Comparison of ENCODE assay signal across 22 cellular contexts in genomic region chr16:75017670-75018525, GRCh38. TPM values are rescaled to one million over a fixed set of nuclear protein-coding genes. Genes with fewer than 3 reads are reported as not detected.
DNase-seq lines count a peak whose midpoint lies in the region; ATAC-seq and TF ChIP-seq lines count a peak whose summit lies in the region.
"Had no signal": no experiment of that assay in that cellular context is flagged by ENCODE, and none has a peak within 500 bp of the region (broad histone marks: within the 10 kb centered on the region; RNA-seq: fewer than 3 reads in every experiment).

No MANE protein-coding gene starts in this region.

- H3K36me3 ChIP-seq in gastrocnemius medialis, result no peaks in the 10 kb centered on the region
- H3K36me3 ChIP-seq: adrenal gland, pancreas, thoracic aorta had no signal

- H3K4me3 Mint-ChIP-seq in activated naive CD4-positive, alpha-beta T cell treated with anti-CD3 and anti-CD28 coated beads, Interleukin-2, amount 50 U/mL, for 24 hours, result no peak overlapping the region
- H3K4me3 Mint-ChIP-seq in activated naive CD4-positive, alpha-beta T cell treated with anti-CD3 and anti-CD28 coated beads, Interleukin-2, amount 10 ng/mL, durations not matched to agents 7 days and 5 days, result no peak overlapping the region
- H3K4me3 Mint-ChIP-seq in endothelial cell (ENCODE audit: unreplicated experiment), result no peak overlapping the region
- H3K4me3 Mint-ChIP-seq: activated CD4-positive, alpha-beta T cell treated with anti-CD3 and anti-CD28 coated beads, Interleukin-2, amount 10 ng/mL, durations not matched to agents 24 days and 14 days; naive B cell; stimulated activated effector memory CD8-positive, alpha-beta T cell treated with anti-CD3 and anti-CD28 coated beads, Interleukin-12 subunit alpha, Interleukin-12 subunit beta, amount 100 ng/mL, for 72 hours had no signal

- no peak for DNase-seq in activated naive CD4-positive, alpha-beta T cell treated with anti-CD3 and anti-CD28 coated beads, Interleukin-2, amount 10 ng/mL, durations not matched to agents 7 days and 5 days
- peak; percentile 39 for DNase-seq in NCI-H2227 (lab: John Stamatoyannopoulos, UW; ENCODE audit: unreplicated experiment)
- no peak for DNase-seq in endothelial cell (ENCODE audit: low spot score)
- no peak for DNase-seq in gastrocnemius medialis
- no peak for DNase-seq in left colon
- DNase-seq in Kasumi-1 (lab: John Stamatoyannopoulos, UW), result no peak
- DNase-seq: activated CD4-positive, alpha-beta T cell treated with anti-CD3 and anti-CD28 coated beads, Interleukin-2, amount 10 ng/mL, durations not matched to agents 24 days and 14 days; activated effector memory CD4-positive, alpha-beta T cell treated with Interleukin-2 at 50 U/mL for 16 hours; foreskin keratinocyte; islet precursor cell; mammary epithelial cell; naive B cell; NCI-H1436 treated with DMSO at 0.1 percent for 48 hours; NCI-H2171 treated with DMSO at 0.1 percent for 48 hours; NCI-H748 treated with DMSO at 0.1 percent for 48 hours; OCI-M1; pancreas had no signal

- peaks cover 10% of the 10 kb centered on the region for H3K36me3 Mint-ChIP-seq in activated naive CD4-positive, alpha-beta T cell treated with anti-CD3 and anti-CD28 coated beads, Interleukin-2, amount 50 U/mL, for 24 hours
- peaks cover 17% of the 10 kb centered on the region for H3K36me3 Mint-ChIP-seq in activated naive CD4-positive, alpha-beta T cell treated with anti-CD3 and anti-CD28 coated beads, Interleukin-2, amount 10 ng/mL, durations not matched to agents 7 days and 5 days
- H3K36me3 Mint-ChIP-seq in endothelial cell (ENCODE audit: low read depth, unreplicated experiment), result peaks cover 27% of the 10 kb centered on the region

- H3K9me3 ChIP-seq in gastrocnemius medialis, result no peaks in the 10 kb centered on the region
- H3K9me3 ChIP-seq: pancreas had no signal

- no peaks in the 10 kb centered on the region for H3K27me3 ChIP-seq in gastrocnemius medialis
- H3K27me3 ChIP-seq: adrenal gland, foreskin keratinocyte, pancreas had no signal

- no peak for TF ChIP-seq POLR2A in gastrocnemius medialis (IDR thresholded peaks at IDR 0.05)

- peak overlapping the region in 3 of 4 donors; percentile 34 to 63 (median 50) for H3K27ac ChIP-seq in gastrocnemius medialis
- H3K27ac ChIP-seq: adrenal gland, foreskin keratinocyte, pancreas, thoracic aorta had no signal

- no peaks in the 10 kb centered on the region for H3K27me3 Mint-ChIP-seq in activated naive CD4-positive, alpha-beta T cell treated with anti-CD3 and anti-CD28 coated beads, Interleukin-2, amount 50 U/mL, for 24 hours
- no peaks in the 10 kb centered on the region for H3K27me3 Mint-ChIP-seq in activated naive CD4-positive, alpha-beta T cell treated with anti-CD3 and anti-CD28 coated beads, Interleukin-2, amount 10 ng/mL, durations not matched to agents 7 days and 5 days
- H3K27me3 Mint-ChIP-seq in endothelial cell (ENCODE audit: unreplicated experiment), result peaks cover 6% of the 10 kb centered on the region
- H3K27me3 Mint-ChIP-seq: activated CD4-positive, alpha-beta T cell treated with anti-CD3 and anti-CD28 coated beads, Interleukin-2, amount 10 ng/mL, durations not matched to agents 24 days and 14 days; naive B cell had no signal

- H3K4me1 Mint-ChIP-seq in activated naive CD4-positive, alpha-beta T cell treated with anti-CD3 and anti-CD28 coated beads, Interleukin-2, amount 50 U/mL, for 24 hours, result peaks cover 15% of the 10 kb centered on the region
- no peaks in the 10 kb centered on the region for H3K4me1 Mint-ChIP-seq in activated naive CD4-positive, alpha-beta T cell treated with anti-CD3 and anti-CD28 coated beads, Interleukin-2, amount 10 ng/mL, durations not matched to agents 7 days and 5 days
- H3K4me1 Mint-ChIP-seq in endothelial cell (ENCODE audit: unreplicated experiment), result peaks cover 46% of the 10 kb centered on the region
- H3K4me1 Mint-ChIP-seq: naive B cell had no signal

- CTCF ChIA-PET in activated naive CD4-positive, alpha-beta T cell treated with anti-CD3 and anti-CD28 coated beads, Interleukin-2, amount 10 ng/mL, durations not matched to agents 7 days and 5 days (lab: Charles Lee), result interaction anchor here (0.7 to 1.5 kb wide), 3 partner anchors 11 to 93 kb away, joined by 3 to 5 read pairs (median 3); no protein-coding TSS in a partner anchor

- no peak overlapping the region for H3K4me3 ChIP-seq in gastrocnemius medialis
- H3K4me3 ChIP-seq: adrenal gland, pancreas, thoracic aorta had no signal

- peaks cover 17% of the 10 kb centered on the region for H3K9me3 Mint-ChIP-seq in activated naive CD4-positive, alpha-beta T cell treated with anti-CD3 and anti-CD28 coated beads, Interleukin-2, amount 50 U/mL, for 24 hours
- peaks cover 16% of the 10 kb centered on the region for H3K9me3 Mint-ChIP-seq in activated naive CD4-positive, alpha-beta T cell treated with anti-CD3 and anti-CD28 coated beads, Interleukin-2, amount 10 ng/mL, durations not matched to agents 7 days and 5 days
- no peaks in the 10 kb centered on the region for H3K9me3 Mint-ChIP-seq in endothelial cell (ENCODE audit: unreplicated experiment)

- peak overlapping the region; percentile 23 for H3K27ac Mint-ChIP-seq in activated naive CD4-positive, alpha-beta T cell treated with anti-CD3 and anti-CD28 coated beads, Interleukin-2, amount 50 U/mL, for 24 hours
- H3K27ac Mint-ChIP-seq in activated naive CD4-positive, alpha-beta T cell treated with anti-CD3 and anti-CD28 coated beads, Interleukin-2, amount 10 ng/mL, durations not matched to agents 7 days and 5 days, result no peak overlapping the region
- H3K27ac Mint-ChIP-seq in endothelial cell (ENCODE audit: unreplicated experiment), result peak overlapping the region; percentile 4
- H3K27ac Mint-ChIP-seq: activated CD4-positive, alpha-beta T cell treated with anti-CD3 and anti-CD28 coated beads, Interleukin-2, amount 10 ng/mL, durations not matched to agents 24 days and 14 days; stimulated activated effector memory CD8-positive, alpha-beta T cell treated with anti-CD3 and anti-CD28 coated beads, Interleukin-12 subunit alpha, Interleukin-12 subunit beta, amount 100 ng/mL, for 72 hours had no signal

- H3K4me1 ChIP-seq in gastrocnemius medialis, result peaks cover 29 to 38% of the 10 kb centered on the region in 2 donors

- in situ Hi-C loops in gastrocnemius medialis (cut with MboI; ENCODE audit: low sequenced_read_pairs in 4 of 4), result no loop called here

- ATAC-seq in gastrocnemius medialis, result peak in 1 of 2 donors; percentile 53
- no peak for ATAC-seq in left colon
- no peak for ATAC-seq in HG02970 (IDR thresholded peaks at IDR 0.05; ENCODE audit: low FRiP score, unreplicated experiment)
- ATAC-seq: foreskin keratinocyte; pancreas; stimulated activated effector memory CD8-positive, alpha-beta T cell treated with anti-CD3 and anti-CD28 coated beads, Interleukin-12 subunit alpha, Interleukin-12 subunit beta, amount 100 ng/mL, for 72 hours had no signal

- intact Hi-C loops in gastrocnemius medialis (cut with DNase I; ENCODE audit: low total_unique reads), result no loop called here
- intact Hi-C loops in left colon (cut with DNase I, micrococcal nuclease), result no loop called here

- TF ChIP-seq CTCF in endothelial cell (IDR thresholded peaks at IDR 0.05; ENCODE audit: unreplicated experiment) (no peak), gastrocnemius medialis (IDR thresholded peaks at IDR 0.05 in 4 of 5, conservative IDR thresholded peaks at IDR 0.05 in 1 of 5) (no peak)

RNA-seq across cellular contexts. Expression of gene ZNRF1, which starts 19.1 kb away (rescaled TPM):
- 115 TPM for total RNA-seq in endothelial cell (ENCODE audit: unreplicated experiment)
- total RNA-seq in gastrocnemius medialis, result 10 to 100 TPM; 21.7 to 37.1 (median 30.2) TPM
- total RNA-seq in left colon, result 10 to 100 TPM; 36.4 to 38.2 TPM

RNA-seq across cellular contexts. Expression of gene WDR59, which starts 33.0 kb away (rescaled TPM):
- total RNA-seq in endothelial cell (ENCODE audit: unreplicated experiment) (107 TPM), gastrocnemius medialis (10 to 100 TPM; 12.9 to 31.3 (median 19.5) TPM), left colon (10 to 100 TPM; 50.9 to 58.1 TPM)
